ENCODE assay signal across 23 cellular contexts in genomic region chr6:67717281-67717680, GRCh38.
"Had no signal": no experiment of that assay in that cellular context is flagged by ENCODE, and none has a peak within 500 bp of the region (broad histone marks: within the 10 kb centered on the region; RNA-seq: fewer than 3 reads in every experiment).

No MANE protein-coding gene starts in this region.

- H3K27me3 Mint-ChIP-seq: activated B cell treated with CpG ODN at 0.5 μM for 24 hours; activated CD4-positive, alpha-beta memory T cell treated with anti-CD3 and anti-CD28 coated beads, Interleukin-2, amount 10 ng/mL, durations not matched to agents 7 days and 5 days; activated CD8-positive, alpha-beta memory T cell treated with anti-CD3 and anti-CD28 coated beads, Interleukin-2, amount 10 ng/mL, durations not matched to agents 7 days and 5 days; activated naive CD8-positive, alpha-beta T cell treated with anti-CD3 and anti-CD28 coated beads for 36 hours; activated T-helper 17 cell treated with anti-CD3 and anti-CD28 coated beads, Interleukin-2, amount 50 U/mL, for 72 hours; dendritic cell treated with granulocyte-macrophage colony-stimulating factor and Interleukin-4, amounts not matched to agents 40 ng/mL and 50 ng/mL, for 4 days; stimulated activated naive CD8-positive, alpha-beta T cell treated with anti-CD3 and anti-CD28 coated beads, Interleukin-15, Interleukin-2, amounts not matched to agents 100 ng/mL and 50 ng/mL, for 24 hours; type B pancreatic cell had no signal

- H3K9me3 ChIP-seq: prostate gland had no signal

- H3K4me3 Mint-ChIP-seq: activated B cell treated with CpG ODN at 0.5 μM for 24 hours; activated CD4-positive, alpha-beta memory T cell treated with anti-CD3 and anti-CD28 coated beads, Interleukin-2, amount 10 ng/mL, durations not matched to agents 7 days and 5 days; activated CD8-positive, alpha-beta memory T cell treated with anti-CD3 and anti-CD28 coated beads, Interleukin-2, amount 10 ng/mL, durations not matched to agents 7 days and 5 days; activated naive CD8-positive, alpha-beta T cell treated with anti-CD3 and anti-CD28 coated beads for 36 hours; activated T-helper 17 cell treated with anti-CD3 and anti-CD28 coated beads, Interleukin-2, amount 50 U/mL, for 72 hours; dendritic cell treated with granulocyte-macrophage colony-stimulating factor and Interleukin-4, amounts not matched to agents 40 ng/mL and 50 ng/mL, for 4 days; mesothelial cell of epicardium; nephron progenitor cell; stimulated activated naive CD8-positive, alpha-beta T cell treated with anti-CD3 and anti-CD28 coated beads, Interleukin-15, Interleukin-2, amounts not matched to agents 100 ng/mL and 50 ng/mL, for 24 hours; type B pancreatic cell had no signal

- H3K4me1 Mint-ChIP-seq: activated B cell treated with CpG ODN at 0.5 μM for 24 hours; activated CD4-positive, alpha-beta memory T cell treated with anti-CD3 and anti-CD28 coated beads, Interleukin-2, amount 10 ng/mL, durations not matched to agents 7 days and 5 days; activated CD8-positive, alpha-beta memory T cell treated with anti-CD3 and anti-CD28 coated beads, Interleukin-2, amount 10 ng/mL, durations not matched to agents 7 days and 5 days; activated naive CD8-positive, alpha-beta T cell treated with anti-CD3 and anti-CD28 coated beads for 36 hours; activated T-helper 17 cell treated with anti-CD3 and anti-CD28 coated beads, Interleukin-2, amount 50 U/mL, for 72 hours; nephron progenitor cell had no signal

- H3K36me3 ChIP-seq: prostate gland had no signal

- H3K4me3 ChIP-seq: prostate gland, skin epidermis had no signal

- DNase-seq: activated B cell treated with CpG ODN at 0.5 μM for 24 hours; activated CD4-positive, alpha-beta memory T cell treated with anti-CD3 and anti-CD28 coated beads, Interleukin-2, amount 10 ng/mL, durations not matched to agents 7 days and 5 days; activated CD4-positive, alpha-beta T cell treated with anti-CD3 and anti-CD28 coated beads for 48 hours; activated CD8-positive, alpha-beta memory T cell treated with anti-CD3 and anti-CD28 coated beads, Interleukin-2, amount 10 ng/mL, durations not matched to agents 7 days and 5 days; activated naive CD4-positive, alpha-beta T cell; activated naive CD8-positive, alpha-beta T cell treated with anti-CD3 and anti-CD28 coated beads for 36 hours; activated T-cell treated with anti-CD3 and anti-CD28 coated beads, Interleukin-2, amount 50 U/mL, for 1 hour; effector CD8-positive, alpha-beta T cell; foreskin keratinocyte; hippocampal formation; islet precursor cell; left colon; nephron progenitor cell; T-helper 1 cell; T-helper 9 cell had no signal

- H3K27ac ChIP-seq: foreskin keratinocyte, prostate gland, skin epidermis had no signal

- H3K36me3 Mint-ChIP-seq: activated CD8-positive, alpha-beta memory T cell treated with anti-CD3 and anti-CD28 coated beads, Interleukin-2, amount 10 ng/mL, durations not matched to agents 7 days and 5 days; activated naive CD8-positive, alpha-beta T cell treated with anti-CD3 and anti-CD28 coated beads for 36 hours; mesothelial cell of epicardium; type B pancreatic cell had no signal

- H3K9me3 Mint-ChIP-seq: activated T-helper 17 cell treated with anti-CD3 and anti-CD28 coated beads, Interleukin-2, amount 50 U/mL, for 72 hours; type B pancreatic cell had no signal

- ATAC-seq: activated CD8-positive, alpha-beta memory T cell treated with anti-CD3 and anti-CD28 coated beads, Interleukin-2, amount 10 ng/mL, durations not matched to agents 7 days and 5 days; activated T-helper 17 cell treated with anti-CD3 and anti-CD28 coated beads, Interleukin-2, amount 50 U/mL, for 72 hours; esophagus mucosa; foreskin keratinocyte; left colon had no signal

- H3K27ac Mint-ChIP-seq: activated B cell treated with CpG ODN at 0.5 μM for 24 hours; activated CD4-positive, alpha-beta memory T cell treated with anti-CD3 and anti-CD28 coated beads, Interleukin-2, amount 10 ng/mL, durations not matched to agents 7 days and 5 days; activated CD8-positive, alpha-beta memory T cell treated with anti-CD3 and anti-CD28 coated beads, Interleukin-2, amount 10 ng/mL, durations not matched to agents 7 days and 5 days; activated naive CD8-positive, alpha-beta T cell treated with anti-CD3 and anti-CD28 coated beads for 36 hours; activated T-helper 17 cell treated with anti-CD3 and anti-CD28 coated beads, Interleukin-2, amount 50 U/mL, for 72 hours; dendritic cell treated with granulocyte-macrophage colony-stimulating factor and Interleukin-4, amounts not matched to agents 40 ng/mL and 50 ng/mL, for 4 days; mesothelial cell of epicardium; nephron progenitor cell; stimulated activated naive CD8-positive, alpha-beta T cell treated with anti-CD3 and anti-CD28 coated beads, Interleukin-15, Interleukin-2, amounts not matched to agents 100 ng/mL and 50 ng/mL, for 24 hours; type B pancreatic cell had no signal

- H3K4me1 ChIP-seq: foreskin keratinocyte, prostate gland had no signal

- H3K27me3 ChIP-seq: foreskin keratinocyte had no signal
